Comparison of ENCODE assay signal across 1 cellular context in genomic region chr2:151051584-151052220, GRCh38.
TF ChIP-seq lines count a peak whose summit lies in the region.

No MANE protein-coding gene starts in this region.

TF ChIP-seq in SK-N-SH, 30 proteins besides CTCF, POLR2A, EP300 and RAD21 (continued from another document):
- TF ChIP-seq, protein P1, sequence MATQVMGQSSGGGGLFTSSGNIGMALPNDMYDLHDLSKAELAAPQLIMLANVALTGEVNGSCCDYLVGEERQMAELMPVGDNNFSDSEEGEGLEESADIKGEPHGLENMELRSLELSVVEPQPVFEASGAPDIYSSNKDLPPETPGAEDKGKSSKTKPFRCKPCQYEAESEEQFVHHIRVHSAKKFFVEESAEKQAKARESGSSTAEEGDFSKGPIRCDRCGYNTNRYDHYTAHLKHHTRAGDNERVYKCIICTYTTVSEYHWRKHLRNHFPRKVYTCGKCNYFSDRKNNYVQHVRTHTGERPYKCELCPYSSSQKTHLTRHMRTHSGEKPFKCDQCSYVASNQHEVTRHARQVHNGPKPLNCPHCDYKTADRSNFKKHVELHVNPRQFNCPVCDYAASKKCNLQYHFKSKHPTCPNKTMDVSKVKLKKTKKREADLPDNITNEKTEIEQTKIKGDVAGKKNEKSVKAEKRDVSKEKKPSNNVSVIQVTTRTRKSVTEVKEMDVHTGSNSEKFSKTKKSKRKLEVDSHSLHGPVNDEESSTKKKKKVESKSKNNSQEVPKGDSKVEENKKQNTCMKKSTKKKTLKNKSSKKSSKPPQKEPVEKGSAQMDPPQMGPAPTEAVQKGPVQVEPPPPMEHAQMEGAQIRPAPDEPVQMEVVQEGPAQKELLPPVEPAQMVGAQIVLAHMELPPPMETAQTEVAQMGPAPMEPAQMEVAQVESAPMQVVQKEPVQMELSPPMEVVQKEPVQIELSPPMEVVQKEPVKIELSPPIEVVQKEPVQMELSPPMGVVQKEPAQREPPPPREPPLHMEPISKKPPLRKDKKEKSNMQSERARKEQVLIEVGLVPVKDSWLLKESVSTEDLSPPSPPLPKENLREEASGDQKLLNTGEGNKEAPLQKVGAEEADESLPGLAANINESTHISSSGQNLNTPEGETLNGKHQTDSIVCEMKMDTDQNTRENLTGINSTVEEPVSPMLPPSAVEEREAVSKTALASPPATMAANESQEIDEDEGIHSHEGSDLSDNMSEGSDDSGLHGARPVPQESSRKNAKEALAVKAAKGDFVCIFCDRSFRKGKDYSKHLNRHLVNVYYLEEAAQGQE (IDR thresholded peaks at IDR 0.05; ENCODE audit: low read depth, low read length) = no peak
TF ChIP-seq in SK-N-SH: peak in this region for 3.
